20 cellular contexts compared by ENCODE assay signal in the genomic region with DNA sequence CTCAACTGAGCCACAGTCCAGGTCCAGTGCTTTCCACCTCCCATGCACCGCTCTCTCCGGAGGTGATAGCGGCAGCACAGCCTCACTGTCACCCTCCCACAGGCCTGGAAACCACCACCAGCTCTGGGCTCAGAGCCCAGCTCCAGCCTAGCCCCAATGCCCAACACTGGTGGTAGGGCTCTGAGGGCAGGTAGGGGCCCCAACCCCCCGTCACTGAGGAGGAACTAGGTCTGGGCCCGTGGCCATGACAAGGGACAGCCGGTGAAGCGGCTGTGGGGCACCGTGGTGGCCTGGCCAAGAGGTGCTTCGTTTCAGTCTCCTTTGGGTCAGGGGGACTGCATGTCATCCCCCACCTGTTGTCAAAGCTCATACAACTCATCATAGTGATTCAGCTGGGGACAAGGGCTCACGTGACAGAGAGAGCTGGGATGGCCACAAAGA. TPM values are rescaled to one million over a fixed set of nuclear protein-coding genes. Genes with fewer than 3 reads are reported as not detected.
DNase-seq lines count a peak whose midpoint lies in the region; FAIRE-seq and TF ChIP-seq lines count a peak whose summit lies in the region.
"Had no signal": no experiment of that assay in that cellular context is flagged by ENCODE, and none has a peak within 500 bp of the region (broad histone marks: within the 10 kb centered on the region; RNA-seq: fewer than 3 reads in every experiment).

No MANE protein-coding gene starts in this region.

- H3K4ac ChIP-seq in H1 (replicated peaks; ENCODE audit: insufficient read length, low read depth, low read length), result no peak overlapping the region

- H3K36me3 ChIP-seq in HEK293 (ENCODE audit: control insufficient read depth in 2 of 2, insufficient read depth in 1 of 2, low read length in 2 of 2), result peaks cover 7 to 84% of the 10 kb centered on the region in 2 experiments; a peak in 2 of 3 replicates
- H3K36me3 ChIP-seq in H1 (ENCODE audit: control insufficient read depth in 2 of 4, insufficient read depth in 4 of 4, low read length in 3 of 4), result peaks cover 0 to 6% (median 3%) of the 10 kb centered on the region in 4 experiments; a peak in 3 of 8 replicates
- peaks cover 15% of the 10 kb centered on the region for H3K36me3 ChIP-seq in osteoblast (ENCODE audit: insufficient read depth, low read length)
- H3K36me3 ChIP-seq in CD4-positive, alpha-beta memory T cell (ENCODE audit: insufficient read depth, low read length), result peaks cover 6% of the 10 kb centered on the region

- H2AK5ac ChIP-seq in H1 (ENCODE audit: low read depth, low read length), result no peak overlapping the region

- H3K4me3 Mint-ChIP-seq in CD4-positive, alpha-beta memory T cell, result no peak overlapping the region

- 90% methylated on average over 10 of the region's 10 CpGs; no CpG with 5 or more reads in 1 of the 2 experiments for WGBS in H1 (ENCODE audit: extremely low coverage in 1 of 2, insufficient coverage in 1 of 2, insufficient read length in 1 of 2, insufficient replicate concordance in 2 of 2, low coverage in 1 of 2, low lambda C conversion rate in 2 of 2, missing lambda C conversion rate in 1 of 2), 2 experiments

- no peak overlapping the region for H2BK5ac ChIP-seq in H1 (ENCODE audit: low read depth, low read length)

- H3K79me2 ChIP-seq in H1 (ENCODE audit: control insufficient read depth in 1 of 2, insufficient read depth in 2 of 2, low read length in 2 of 2), result no peaks in the 10 kb centered on the region
- H3K79me2 ChIP-seq in osteoblast (ENCODE audit: insufficient read depth, low read length), result peaks cover 29% of the 10 kb centered on the region

- no peak overlapping the region for H3K56ac ChIP-seq in H1 (replicated peaks; ENCODE audit: insufficient read length, low read depth, low read length)

- no peak for TF ChIP-seq POLR2A in H1 (IDR thresholded peaks at IDR 0.05; ENCODE audit: control extremely low read depth in 1 of 2, low read depth in 2 of 2, low read length in 2 of 2)

- no peak overlapping the region for H2BK15ac ChIP-seq in H1 (ENCODE audit: low read length)

- H3K23ac ChIP-seq in H1 (ENCODE audit: insufficient read length), result no peak overlapping the region

- intact Hi-C loops in CD4-positive, alpha-beta memory T cell (cut with micrococcal nuclease), result no loop called here

- no peak for TF ChIP-seq EP300 in H1 (IDR thresholded peaks at IDR 0.05; ENCODE audit: borderline replicate concordance in 1 of 2, low read depth in 2 of 2, low read length in 2 of 2)

- no peak overlapping the region for H2BK120ac ChIP-seq in H1 (replicated peaks; ENCODE audit: low read depth, low read length)

- no peak overlapping the region for H4K5ac ChIP-seq in H1 (ENCODE audit: insufficient read length, low read depth, low read length)

- no peak overlapping the region for H3K18ac ChIP-seq in H1 (ENCODE audit: extremely low read depth, low read length)

- DNase-seq in H1 (ENCODE audit: low read depth in 1 of 2, low spot score in 2 of 2) (no peak), osteoblast (ENCODE audit: insufficient read length, low spot score, missing footprints) (peak; percentile 75), GM10266 (ENCODE audit: extremely low spot score) (no peak), NOMO-1 treated with dmso at 0.1 percent for 144 hours (lab: John Stamatoyannopoulos, UW; ENCODE audit: unreplicated experiment) (no peak)
- no peak for DNase-seq in CD4-positive, alpha-beta memory T cell
- DNase-seq: BE2C; CD4-positive, CD25-positive, alpha-beta regulatory T cell; HCEC 1CT; NCI-H1417; NCI-H187 treated with DMSO at 0.1 percent for 48 hours; NCI-H2227 treated with DMSO at 0.1 percent for 48 hours; NCI-H510A treated with DMSO at 0.1 percent for 48 hours; NCI-H774; OCI-M1; Right ventricle myocardium superior had no signal

- no peak overlapping the region for H3K9ac ChIP-seq in H1 (replicated peaks in 1 of 4; ENCODE audit: extremely low read depth in 1 of 4, low read depth in 3 of 4, low read length in 3 of 4)

- no peak overlapping the region for H3K14ac ChIP-seq in H1 (ENCODE audit: insufficient read length)

- H2BK12ac ChIP-seq in H1 (ENCODE audit: low read depth, low read length), result no peak overlapping the region

- no peak for FAIRE-seq in H1 (lab: Jason Lieb, UNC)
- FAIRE-seq: A204.1, G401.6 had no signal

- CTCF ChIA-PET in HEK293 (lab: Yijun Ruan, JAX) (interaction anchor here (0.6 kb wide), 1 partner anchor 65 kb away, joined by 7 read pairs; no protein-coding TSS in a partner anchor), H1 (lab: Charles Lee; ENCODE audit: partially characterized antibody) (interaction anchor here (1.0 to 3.3 kb wide), 5 partner anchors 11 to 66 kb away, joined by 3 to 32 read pairs (median 5); a partner anchor contains a TSS)
- CTCF ChIA-PET in CD4-positive, alpha-beta memory T cell (lab: Charles Lee; ENCODE audit: partially characterized antibody), result no interaction called here

- no peaks in the 10 kb centered on the region for H3K9me3 Mint-ChIP-seq in CD4-positive, alpha-beta memory T cell
- H3K9me3 Mint-ChIP-seq: CD4-positive, CD25-positive, alpha-beta regulatory T cell had no signal

- H3K27ac ChIP-seq in HEK293 (ENCODE audit: extremely low read depth, low read depth, low read length) (no peak overlapping the region), H1 (ENCODE audit: low read depth, low read length) (no peak overlapping the region), osteoblast (ENCODE audit: low read depth, low read length) (no peak overlapping the region)
- no peak overlapping the region for H3K27ac ChIP-seq in CD4-positive, alpha-beta memory T cell (ENCODE audit: low read depth, low read length)
- H3K27ac ChIP-seq: HL-60 had no signal

- no peaks in the 10 kb centered on the region for H3K27me3 Mint-ChIP-seq in CD4-positive, alpha-beta memory T cell
- H3K27me3 Mint-ChIP-seq: CD4-positive, CD25-positive, alpha-beta regulatory T cell had no signal

- H3K4me1 Mint-ChIP-seq in CD4-positive, alpha-beta memory T cell, result peaks cover 4 to 24% (median 17%) of the 10 kb centered on the region in 4 donors

- H2AFZ ChIP-seq in H1 (ENCODE audit: low read length) (no peak overlapping the region), osteoblast (ENCODE audit: low read length) (no peak overlapping the region)

- H3K4me1 ChIP-seq in HEK293 (ENCODE audit: control insufficient read depth, insufficient read depth, low read length) (no peaks in the 10 kb centered on the region), H1 (replicated peaks in 1 of 4; ENCODE audit: control insufficient read depth in 3 of 4, insufficient read depth in 4 of 4, low read length in 3 of 4) (peaks cover 0 to 4% (median under 1%) of the 10 kb centered on the region in 4 experiments; a peak in 1 of 7 replicates), osteoblast (ENCODE audit: insufficient read depth, low read length) (no peaks in the 10 kb centered on the region)
- peaks cover 7% of the 10 kb centered on the region for H3K4me1 ChIP-seq in CD4-positive, alpha-beta memory T cell (ENCODE audit: insufficient read depth, low read length)
- H3K4me1 ChIP-seq: BE2C had no signal

- no peak overlapping the region for H2BK20ac ChIP-seq in H1 (ENCODE audit: low read length)

- H3K79me1 ChIP-seq in H1 (ENCODE audit: low read depth, low read length), result peaks cover 2% of the 10 kb centered on the region; the same call in 1 of the 2 replicates

- H4K8ac ChIP-seq in H1 (ENCODE audit: extremely low read depth, insufficient read depth, low read length), result peak overlapping the region; percentile 31; the same call in 1 of the 2 replicates

- peaks cover 3 to 20% of the 10 kb centered on the region in 2 donors for H3K36me3 Mint-ChIP-seq in CD4-positive, alpha-beta memory T cell

- POLR2A ChIA-PET in HEK293 (lab: Yijun Ruan, JAX), result interaction anchor here (1.6 kb wide), 1 partner anchor 23 kb away, joined by 4 read pairs; no protein-coding TSS in a partner anchor
- POLR2A ChIA-PET in H1 (lab: Charles Lee; ENCODE audit: partially characterized antibody), result interaction anchor here (1.4 to 1.6 kb wide), 2 partner anchors 23 to 56 kb away, joined by 3 to 4 read pairs; no protein-coding TSS in a partner anchor
- POLR2A ChIA-PET in CD4-positive, alpha-beta memory T cell (lab: Charles Lee; ENCODE audit: partially characterized antibody), result no interaction called here

- no peak overlapping the region for H3K4me2 ChIP-seq in H1 (ENCODE audit: insufficient read depth in 1 of 2, low read depth in 2 of 2, low read length in 2 of 2)
- no peak overlapping the region for H3K4me2 ChIP-seq in osteoblast (ENCODE audit: insufficient read depth, low read length)

- H4K20me1 ChIP-seq in H1 (replicated peaks in 1 of 2; ENCODE audit: control insufficient read depth in 1 of 2, insufficient read depth in 2 of 2, low read length in 2 of 2) (peaks cover 0 to 11% of the 10 kb centered on the region in 2 experiments), osteoblast (ENCODE audit: insufficient read depth, low read length) (peaks cover 21% of the 10 kb centered on the region)

- H3K23me2 ChIP-seq in H1 (ENCODE audit: low read depth, low read length), result no peaks in the 10 kb centered on the region; the same call in 1 of the 2 replicates

- no peak overlapping the region for H3K4me3 ChIP-seq in HEK293 (ENCODE audit: low read depth, low read length)
- no peak overlapping the region for H3K4me3 ChIP-seq in H1 (ENCODE audit: extremely low read depth in 1 of 4, insufficient read depth in 2 of 4, low read depth in 3 of 4, low read length in 4 of 4)
- no peak overlapping the region for H3K4me3 ChIP-seq in osteoblast (ENCODE audit: insufficient read depth, low read length)
- H3K4me3 ChIP-seq in CD4-positive, alpha-beta memory T cell (ENCODE audit: low read length in 2 of 2), result no peak overlapping the region

- TF ChIP-seq CTCF in HEK293 (tag by site-specific recombination; IDR thresholded peaks at IDR 0.05) (no peak), H1 (IDR thresholded peaks at IDR 0.05; ENCODE audit: control extremely low read depth in 1 of 3, insufficient read depth in 1 of 3, low read depth in 1 of 3, low read length in 3 of 3) (no peak), osteoblast (IDR thresholded peaks at IDR 0.05; ENCODE audit: extremely low read depth, low read depth, low read length) (no peak), GM10266 (IDR thresholded peaks at IDR 0.05; ENCODE audit: control insufficient read depth, insufficient read depth, low read depth, missing control alignments) (no peak)

- H3K27ac Mint-ChIP-seq in CD4-positive, alpha-beta memory T cell, result no peak overlapping the region
- H3K27ac Mint-ChIP-seq: CD4-positive, CD25-positive, alpha-beta regulatory T cell had no signal

- H3K27me3 ChIP-seq in H1 (replicated peaks in 1 of 4; ENCODE audit: control insufficient read depth in 3 of 4, extremely low read depth in 1 of 4, insufficient read depth in 3 of 4, low read length in 3 of 4), result no peaks in the 10 kb centered on the region
- no peaks in the 10 kb centered on the region for H3K27me3 ChIP-seq in osteoblast (ENCODE audit: insufficient read depth, low read length)
- H3K27me3 ChIP-seq in CD4-positive, alpha-beta memory T cell (ENCODE audit: insufficient read depth, low read length), result no peaks in the 10 kb centered on the region
- H3K27me3 ChIP-seq: BE2C had no signal

- TF ChIP-seq RAD21 in H1 (IDR thresholded peaks at IDR 0.05 in 1 of 2, conservative IDR thresholded peaks at IDR 0.05 in 1 of 2; ENCODE audit: low read depth in 2 of 2, low read length in 2 of 2), result no peak

- H4K91ac ChIP-seq in H1 (replicated peaks; ENCODE audit: insufficient read length, low read length), result no peak overlapping the region

- H3K9me3 ChIP-seq in HEK293 (ENCODE audit: control insufficient read depth, insufficient read depth, low read depth, low read length), result no peaks in the 10 kb centered on the region
- no peaks in the 10 kb centered on the region for H3K9me3 ChIP-seq in H1 (ENCODE audit: insufficient read depth in 2 of 2, low read depth in 1 of 2, low read length in 1 of 2)
- no peaks in the 10 kb centered on the region for H3K9me3 ChIP-seq in osteoblast (ENCODE audit: low read depth, low read length)
- no peaks in the 10 kb centered on the region for H3K9me3 ChIP-seq in CD4-positive, alpha-beta memory T cell (ENCODE audit: control insufficient read depth in 1 of 2, low read length in 2 of 2)
- H3K9me3 ChIP-seq: BE2C, Caco-2 had no signal

RNA-seq across cellular contexts. Expression of a gene that starts 5.5 kb away (rescaled TPM):
- total RNA-seq in H1 (2021; fragmentation: NEBNext Ultra II Directional; extraction: Animal tissue kit (Norgen Biotek cat#: 25700)), result 49.7 and 52.7 TPM in 2 replicates
- 71.0 and 100 TPM in 2 replicates for polyA plus RNA-seq in H1 (2011; rRNA removed)
- 36.9 TPM for polyA plus RNA-seq in H1 (2011; cell fraction: cytosol; rRNA removed)
- polyA plus RNA-seq in H1 (2011; cell fraction: nucleus; rRNA removed), result 132 TPM
- polyA plus RNA-seq in H1 (2012, experiment 1 of 2), result 25.4 to 43.5 TPM (median 38.6 TPM) in 4 replicates
- 33.3 TPM for polyA plus RNA-seq in H1 (2012, experiment 2 of 2)
- polyA plus RNA-seq in H1 (2013, experiment 1 of 2), result 52.6 TPM
- 57.2 TPM for polyA plus RNA-seq in H1 (2013, experiment 2 of 2)
- 81.3 and 92.0 TPM in 2 replicates for polyA minus RNA-seq in H1 (2011; rRNA and poly(A)+ RNA removed)
- 34.3 TPM for polyA minus RNA-seq in H1 (2011; cell fraction: cytosol; rRNA and poly(A)+ RNA removed)
- polyA minus RNA-seq in H1 (2011; cell fraction: nucleus; rRNA and poly(A)+ RNA removed), result 54.0 TPM
- total RNA-seq in osteoblast, result 50.3 and 50.7 TPM in 2 replicates
- 10 to 100 TPM; 97.3 to 99.8 TPM for total RNA-seq in CD4-positive, alpha-beta memory T cell
- 10 to 100 TPM; 25.6 to 34.5 TPM for polyA plus RNA-seq in CD4-positive, alpha-beta memory T cell

RNA-seq across cellular contexts. Expression of a gene that starts 24.2 kb away (rescaled TPM):
- 45.4 and 51.0 TPM in 2 replicates for total RNA-seq in H1 (2021; fragmentation: NEBNext Ultra II Directional; extraction: Animal tissue kit (Norgen Biotek cat#: 25700))
- polyA plus RNA-seq in H1 (2011; rRNA removed), result 62.0 and 82.0 TPM in 2 replicates
- polyA plus RNA-seq in H1 (2011; cell fraction: cytosol; rRNA removed), result 61.5 TPM
- polyA plus RNA-seq in H1 (2011; cell fraction: nucleus; rRNA removed), result 68.2 TPM
- polyA plus RNA-seq in H1 (2012, experiment 1 of 2), result 45.8 to 52.7 TPM (median 47.1 TPM) in 4 replicates
- polyA plus RNA-seq in H1 (2012, experiment 2 of 2), result 50.1 TPM
- polyA plus RNA-seq in H1 (2013, experiment 1 of 2), result 31.9 TPM
- polyA plus RNA-seq in H1 (2013, experiment 2 of 2), result 32.3 TPM
- polyA minus RNA-seq in H1 (2011; rRNA and poly(A)+ RNA removed), result 77.2 and 83.3 TPM in 2 replicates
- polyA minus RNA-seq in H1 (2011; cell fraction: cytosol; rRNA and poly(A)+ RNA removed), result 35.4 TPM
- 32.2 TPM for polyA minus RNA-seq in H1 (2011; cell fraction: nucleus; rRNA and poly(A)+ RNA removed)
- total RNA-seq in osteoblast, result 24.6 and 26.8 TPM in 2 replicates
- total RNA-seq in CD4-positive, alpha-beta memory T cell, result 10 to 100 TPM; 12.2 to 14.9 TPM
- polyA plus RNA-seq in CD4-positive, alpha-beta memory T cell, result 1 to 10 TPM; 7.4 to 9.3 TPM

RNA-seq across cellular contexts. Expression of a gene that starts 44.2 kb away (rescaled TPM):
- 212 and 225 TPM in 2 replicates for total RNA-seq in H1 (2021; fragmentation: NEBNext Ultra II Directional; extraction: Animal tissue kit (Norgen Biotek cat#: 25700))
- polyA plus RNA-seq in H1 (2011; rRNA removed), result 865 and 906 TPM in 2 replicates
- 368 TPM for polyA plus RNA-seq in H1 (2011; cell fraction: cytosol; rRNA removed)
- 358 TPM for polyA plus RNA-seq in H1 (2011; cell fraction: nucleus; rRNA removed)
- 242 to 359 TPM (median 313 TPM) in 4 replicates for polyA plus RNA-seq in H1 (2012, experiment 1 of 2)
- polyA plus RNA-seq in H1 (2012, experiment 2 of 2), result 550 TPM
- 754 TPM for polyA plus RNA-seq in H1 (2013, experiment 1 of 2)
- 766 TPM for polyA plus RNA-seq in H1 (2013, experiment 2 of 2)
- polyA minus RNA-seq in H1 (2011; rRNA and poly(A)+ RNA removed), result 164 and 185 TPM in 2 replicates
- polyA minus RNA-seq in H1 (2011; cell fraction: cytosol; rRNA and poly(A)+ RNA removed), result 376 TPM
- polyA minus RNA-seq in H1 (2011; cell fraction: nucleus; rRNA and poly(A)+ RNA removed), result 147 TPM
- total RNA-seq in osteoblast, result 202 and 235 TPM in 2 replicates
- 100 to 1,000 TPM; 269 to 296 TPM for total RNA-seq in CD4-positive, alpha-beta memory T cell
- 100 to 1,000 TPM; 877 to 958 TPM for polyA plus RNA-seq in CD4-positive, alpha-beta memory T cell

RNA-seq across cellular contexts. Expression of a gene that starts 51.2 kb away (rescaled TPM):
- total RNA-seq in H1 (2021; fragmentation: NEBNext Ultra II Directional; extraction: Animal tissue kit (Norgen Biotek cat#: 25700)), result 2.9 and 3.0 TPM in 2 replicates
- polyA plus RNA-seq in H1 (2011; rRNA removed), result 1.9 and 3.1 TPM in 2 replicates
- polyA plus RNA-seq in H1 (2011; cell fraction: cytosol; rRNA removed), result 2.0 TPM
- polyA plus RNA-seq in H1 (2011; cell fraction: nucleus; rRNA removed), result 2.9 TPM
- polyA plus RNA-seq in H1 (2012, experiment 1 of 2), result 0.61 to 2.3 TPM (median 1.8 TPM) in 4 replicates
- polyA plus RNA-seq in H1 (2012, experiment 2 of 2), result 1.1 TPM
- 3.0 TPM for polyA plus RNA-seq in H1 (2013, experiment 1 of 2)
- polyA plus RNA-seq in H1 (2013, experiment 2 of 2), result 2.4 TPM
- 0.28 and 0.66 TPM in 2 replicates for polyA minus RNA-seq in H1 (2011; rRNA and poly(A)+ RNA removed)
- polyA minus RNA-seq in H1 (2011; cell fraction: cytosol; rRNA and poly(A)+ RNA removed), result 1.9 TPM
- 1.8 TPM for polyA minus RNA-seq in H1 (2011; cell fraction: nucleus; rRNA and poly(A)+ RNA removed)
- total RNA-seq in osteoblast, result 137 and 138 TPM in 2 replicates
- under 1 TPM; 0.33 to 0.81 TPM for total RNA-seq in CD4-positive, alpha-beta memory T cell
- polyA plus RNA-seq in CD4-positive, alpha-beta memory T cell, result under 1 TPM; 0.35 to 0.67 TPM

RNA-seq across cellular contexts. Expression of a gene that starts 56.8 kb away (rescaled TPM):
- 6.6 and 7.5 TPM in 2 replicates for total RNA-seq in H1 (2021; fragmentation: NEBNext Ultra II Directional; extraction: Animal tissue kit (Norgen Biotek cat#: 25700))
- polyA plus RNA-seq in H1 (2011; rRNA removed), result 4.9 and 8.9 TPM in 2 replicates
- polyA plus RNA-seq in H1 (2011; cell fraction: cytosol; rRNA removed), result 6.7 TPM
- polyA plus RNA-seq in H1 (2011; cell fraction: nucleus; rRNA removed), result 32.7 TPM
- 7.2 to 11.0 TPM (median 9.3 TPM) in 4 replicates for polyA plus RNA-seq in H1 (2012, experiment 1 of 2)
- 7.4 TPM for polyA plus RNA-seq in H1 (2012, experiment 2 of 2)
- polyA plus RNA-seq in H1 (2013, experiment 1 of 2), result 3.5 TPM
- polyA plus RNA-seq in H1 (2013, experiment 2 of 2), result 3.6 TPM
- 2.6 and 4.0 TPM in 2 replicates for polyA minus RNA-seq in H1 (2011; rRNA and poly(A)+ RNA removed)
- polyA minus RNA-seq in H1 (2011; cell fraction: cytosol; rRNA and poly(A)+ RNA removed), result 4.4 TPM
- 5.1 TPM for polyA minus RNA-seq in H1 (2011; cell fraction: nucleus; rRNA and poly(A)+ RNA removed)
- total RNA-seq in osteoblast, result 6.5 TPM in 2 replicates
- total RNA-seq in CD4-positive, alpha-beta memory T cell, result 1 to 10 TPM; 3.4 to 3.6 TPM
- 1 to 10 TPM; 1.3 to 2.5 TPM for polyA plus RNA-seq in CD4-positive, alpha-beta memory T cell
